8 cellular contexts compared by ENCODE assay signal in genomic region chr19:57320180-57321084, GRCh38. TPM values are rescaled to one million over a fixed set of nuclear protein-coding genes. Genes with fewer than 3 reads are reported as not detected.
DNase-seq lines count a peak whose midpoint lies in the region; ATAC-seq and TF ChIP-seq lines count a peak whose summit lies in the region.

ZNF543 (plus strand) TSS chr19:57320472; CDS start chr19:57320854, 382 bp downstream.

- H3K27me3 ChIP-seq in left ventricle myocardium inferior (ENCODE audit: low read depth) (no peaks in the 10 kb centered on the region), upper lobe of right lung (peaks cover 7% of the 10 kb centered on the region)

- H3K9me3 ChIP-seq in left ventricle myocardium inferior (replicated peaks) (peaks cover 20% of the 10 kb centered on the region), upper lobe of right lung (no peaks in the 10 kb centered on the region)

- peak within 1 kb of the TSS; percentile 93 for H3K27ac ChIP-seq in left ventricle myocardium inferior (replicated peaks)
- H3K27ac ChIP-seq in upper lobe of right lung, result peak within 1 kb of the TSS; percentile 88

- peak; percentile 91 for ATAC-seq in HG02870 (IDR thresholded peaks at IDR 0.05; ENCODE audit: unreplicated experiment)
- peak; percentile 99 for ATAC-seq in upper lobe of right lung

- peak; percentile 99 for DNase-seq in GM13976 (ENCODE audit: low spot score)
- DNase-seq in NCI-H146 treated with DMSO at 0.1 percent for 48 hours (lab: John Stamatoyannopoulos, UW; ENCODE audit: unreplicated experiment), result peak; percentile 94
- peak; percentile 81 to 95 (median 86) for DNase-seq in T-helper 1 cell
- DNase-seq in amygdala (lab: John Stamatoyannopoulos, UW), result peak; percentile 14 to 97 (median 91)
- DNase-seq in left ventricle myocardium inferior, result peak; percentile 97
- peak; percentile 99 for DNase-seq in posterior vena cava (ENCODE audit: low spot score)
- peak; percentile 97 for DNase-seq in upper lobe of right lung

- intact Hi-C loops in left ventricle myocardium inferior (cut with micrococcal nuclease) (no loop called here), posterior vena cava (cut with DNase I) (no loop called here), upper lobe of right lung (cut with DNase I) (no loop called here)

- H3K4me1 ChIP-seq in left ventricle myocardium inferior (peaks cover 32% of the 10 kb centered on the region), upper lobe of right lung (peaks cover 8% of the 10 kb centered on the region)

- in situ Hi-C loops in GM13976 (cut with MboI; ENCODE audit: low sequenced_read_pairs, unreplicated experiment), result no loop called here

- peaks cover 26% of the 10 kb centered on the region for H3K36me3 ChIP-seq in left ventricle myocardium inferior
- H3K36me3 ChIP-seq in upper lobe of right lung, result peaks cover 20% of the 10 kb centered on the region

- H3K4me3 ChIP-seq in left ventricle myocardium inferior (peak within 1 kb of the TSS; percentile 94), upper lobe of right lung (peak within 1 kb of the TSS; percentile 94)

- no peak for TF ChIP-seq CTCF in GM13976 (IDR thresholded peaks at IDR 0.05; ENCODE audit: borderline replicate concordance, control extremely low read depth, extremely low read depth, insufficient read depth, missing control alignments)
- TF ChIP-seq CTCF in left ventricle myocardium inferior (IDR thresholded peaks at IDR 0.05; ENCODE audit: borderline replicate concordance), result no peak
- TF ChIP-seq CTCF in upper lobe of right lung (IDR thresholded peaks at IDR 0.05), result no peak

RNA-seq across cellular contexts. Expression of gene ZNF543, which starts in this region (rescaled TPM):
- total RNA-seq in left ventricle myocardium inferior (5.7 TPM), posterior vena cava (1 to 10 TPM; 5.0 to 6.8 TPM), upper lobe of right lung (7.9 TPM)

Comparison
In these comparisons a context has a peak if more than half of its experiments do, and no peak if none do; other contexts are left out.
1. Peak in every context shown above with its lines: DNase-seq, ATAC-seq, H3K4me3 ChIP-seq and H3K27ac ChIP-seq.